In genomic region chr16:65126845-65127624, GRCh38 we compare ENCODE assay signal across 13 cellular contexts. TPM values are rescaled to one million over a fixed set of nuclear protein-coding genes. Genes with fewer than 3 reads are reported as not detected.
DNase-seq lines count a peak whose midpoint lies in the region; ATAC-seq, FAIRE-seq and TF ChIP-seq lines count a peak whose summit lies in the region.
"Had no signal": no experiment of that assay in that cellular context is flagged by ENCODE, and none has a peak within 500 bp of the region (broad histone marks: within the 10 kb centered on the region; RNA-seq: fewer than 3 reads in every experiment).

No MANE protein-coding gene starts in this region.

- 82 to 91% methylated on average over 6 of the region's 6 CpGs for WGBS in pancreas, 2 donors

- ATAC-seq in HG02798 (IDR thresholded peaks at IDR 0.05; ENCODE audit: poor library complexity, unreplicated experiment) (peak; percentile 37), natural killer cell (peak in 1 of 3 donors; percentile 9), pancreas (no peak)
- ATAC-seq: effector memory CD8-positive, alpha-beta T cell had no signal

- H3K4me3 ChIP-seq in pancreas: no peak overlapping the region
- H3K4me3 ChIP-seq in MG63: no peak overlapping the region
- H3K4me3 ChIP-seq: ovary had no signal

- H3K27me3 ChIP-seq in pancreas (peaks cover 0 to 3% (median 0%) of the 10 kb centered on the region in 4 donors), MG63 (no peaks in the 10 kb centered on the region)
- H3K27me3 ChIP-seq: ovary had no signal

- H3K36me3 Mint-ChIP-seq in brain: no peaks in the 10 kb centered on the region
- no peaks in the 10 kb centered on the region for H3K36me3 Mint-ChIP-seq in natural killer cell

- H3K4me1 ChIP-seq in pancreas: no peaks in the 10 kb centered on the region

- CTCF ChIA-PET in GM10248 (lab: Yijun Ruan, JAX): no interaction called here

- peaks cover 0 to 3% (median 0%) of the 10 kb centered on the region in 5 experiments for H3K9me3 Mint-ChIP-seq in brain
- peaks cover 2 to 4% of the 10 kb centered on the region in 2 donors for H3K9me3 Mint-ChIP-seq in natural killer cell
- H3K9me3 Mint-ChIP-seq: activated B cell treated with CpG ODN at 0.5 μM for 24 hours had no signal

- POLR2A ChIA-PET in GM10248 (lab: Yijun Ruan, JAX): no interaction called here

- no peaks in the 10 kb centered on the region for H3K36me3 ChIP-seq in pancreas
- no peaks in the 10 kb centered on the region for H3K36me3 ChIP-seq in MG63
- H3K36me3 ChIP-seq: ovary had no signal

- H3K4me3 Mint-ChIP-seq in brain (peak overlapping the region in 2 of 5 experiments; percentile 47 to 66), natural killer cell (no peak overlapping the region)
- H3K4me3 Mint-ChIP-seq: activated B cell treated with CpG ODN at 0.5 μM for 24 hours; effector memory CD8-positive, alpha-beta T cell had no signal

- intact Hi-C loops in natural killer cell (cut with micrococcal nuclease): no loop called here
- intact Hi-C loops in pancreas (cut with DNase I): no loop called here

- peak overlapping the region in 2 of 5 experiments; percentile 10 to 51 for H3K27ac Mint-ChIP-seq in brain
- H3K27ac Mint-ChIP-seq in natural killer cell: no peak overlapping the region
- H3K27ac Mint-ChIP-seq: activated B cell treated with CpG ODN at 0.5 μM for 24 hours; effector memory CD8-positive, alpha-beta T cell had no signal

- no peaks in the 10 kb centered on the region for H3K9me3 ChIP-seq in pancreas
- H3K9me3 ChIP-seq in MG63: no peaks in the 10 kb centered on the region
- H3K9me3 ChIP-seq: ovary had no signal

- no peak for FAIRE-seq in pancreas (lab: Jason Lieb, UNC)

- no peak overlapping the region for H3K27ac ChIP-seq in pancreas

- peaks cover 16% of the 10 kb centered on the region for H3K4me1 Mint-ChIP-seq in brain
- no peaks in the 10 kb centered on the region for H3K4me1 Mint-ChIP-seq in natural killer cell
- H3K4me1 Mint-ChIP-seq: activated B cell treated with CpG ODN at 0.5 μM for 24 hours had no signal

- TF ChIP-seq CTCF in GM10248 (IDR thresholded peaks at IDR 0.05; ENCODE audit: control extremely low read depth, extremely low read depth, low read depth, missing control alignments) (peak; percentile 3), brain (conservative IDR thresholded peaks at IDR 0.05) (peak; percentile 24 to 61), natural killer cell (IDR thresholded peaks at IDR 0.05) (peak; percentile 10), pancreas (IDR thresholded peaks at IDR 0.05) (peak in 1 of 4 donors; percentile 15)

- peaks cover 23% of the 10 kb centered on the region for H3K27me3 Mint-ChIP-seq in brain
- peaks cover 15 to 18% of the 10 kb centered on the region in 2 donors for H3K27me3 Mint-ChIP-seq in natural killer cell (ENCODE audit: low read depth in 2 of 2)

- DNase-seq in GM10248 (ENCODE audit: extremely low spot score): no peak
- no peak for DNase-seq in natural killer cell
- no peak for DNase-seq in pancreas
- no peak for DNase-seq in MG63
- DNase-seq in NCI-H2029 treated with DMSO at 0.1 percent for 48 hours (lab: John Stamatoyannopoulos, UW): no peak
- DNase-seq: activated B cell treated with CpG ODN at 0.5 μM for 24 hours; activated naive CD4-positive, alpha-beta T cell treated with Interleukin-2 at 50 U/mL for 16 hours; effector memory CD8-positive, alpha-beta T cell; islet precursor cell; NCI-H1436 treated with DMSO at 0.1 percent for 48 hours; ovary had no signal

RNA-seq across cellular contexts. Expression of gene CDH11, which starts 5.2 kb away (rescaled TPM):
- polyA plus RNA-seq in brain (ENCODE audit: insufficient read depth, low read depth, low replicate concordance) (10.4 TPM), pancreas (under 1 TPM; 0.38 to 0.59 TPM)
- total RNA-seq in natural killer cell (not detected), pancreas (10 to 100 TPM in 2 of 6 donors, 1 to 10 TPM in 3, under 1 TPM in 1; 0.88 to 49.6 (median 2.7) TPM)
- 22.1 and 33.2 TPM in 2 replicates for total RNA-seq in MG63 (2014; rRNA removed; shearing (Covaris generic); ENCODE audit: low replicate concordance)
- total RNA-seq: activated B cell treated with CpG ODN at 0.5 μM for 24 hours had no signal
